In the genomic region with DNA sequence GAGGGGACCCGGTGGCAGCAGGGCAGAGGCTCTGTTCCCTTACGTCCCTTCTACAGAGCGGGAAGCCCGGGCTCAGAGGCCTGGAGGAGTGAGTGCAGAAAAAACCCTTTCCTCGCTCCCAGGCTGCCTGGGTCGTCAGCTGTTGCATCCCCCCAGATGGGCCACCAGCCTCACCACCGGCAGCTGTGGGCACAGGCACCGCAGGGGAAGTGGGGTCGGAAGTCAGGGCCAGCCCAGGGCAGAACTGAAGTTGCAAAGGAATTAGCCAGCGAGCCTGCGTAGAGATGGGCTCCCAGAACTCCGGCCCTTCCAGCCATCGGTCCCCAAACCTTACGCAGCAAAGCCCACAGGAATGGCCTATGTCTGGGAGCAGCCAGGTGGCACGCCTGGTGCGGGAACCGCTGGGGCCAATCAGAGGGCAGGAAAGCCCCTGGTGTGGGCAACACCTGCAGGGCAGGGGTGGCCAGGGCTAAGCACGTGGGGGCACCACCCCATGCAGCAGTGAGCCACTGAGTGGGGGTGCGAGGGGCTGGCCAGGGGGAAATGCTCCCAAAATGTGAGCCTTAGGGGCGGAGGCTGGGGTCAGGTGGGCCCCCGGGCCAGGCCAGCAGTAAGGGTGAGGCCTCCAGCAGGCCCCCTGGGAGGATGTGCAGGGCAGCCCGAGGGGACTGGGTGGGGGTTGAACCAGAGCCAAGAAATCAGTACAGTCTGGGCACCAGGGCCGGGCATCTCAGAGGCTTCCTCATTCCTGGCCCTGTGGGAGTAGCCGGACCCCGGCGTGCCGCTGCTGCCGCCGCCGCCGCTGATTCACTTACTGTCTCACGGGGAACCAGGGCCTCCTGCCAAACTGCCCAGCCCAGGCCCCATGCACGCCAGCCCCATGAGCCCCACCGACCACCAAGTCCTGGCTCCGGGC, we compare ENCODE assay signal across 20 cellular contexts. TPM values are rescaled to one million over a fixed set of nuclear protein-coding genes. Genes with fewer than 3 reads are reported as not detected.
DNase-seq lines count a peak whose midpoint lies in the region; ATAC-seq and TF ChIP-seq lines count a peak whose summit lies in the region.
"Had no signal": no experiment of that assay in that cellular context is flagged by ENCODE, and none has a peak within 500 bp of the region (broad histone marks: within the 10 kb centered on the region; RNA-seq: fewer than 3 reads in every experiment).

No MANE protein-coding gene starts in this region.

- H3K79me1 ChIP-seq in neuronal stem cell (ENCODE audit: low read depth, low read length) = no peaks in the 10 kb centered on the region

- ATAC-seq in HG02970 (IDR thresholded peaks at IDR 0.05; ENCODE audit: low FRiP score, unreplicated experiment) (no peak), HG03571 (IDR thresholded peaks at IDR 0.05; ENCODE audit: unreplicated experiment) (no peak)
- ATAC-seq in stimulated activated effector memory CD8-positive, alpha-beta T cell treated with anti-CD3 and anti-CD28 coated beads, Interleukin-12 subunit alpha, Interleukin-12 subunit beta, amount 100 ng/mL, for 72 hours = no peak
- ATAC-seq: GM12878, WTC11 had no signal

- no peaks in the 10 kb centered on the region for H3K9me3 ChIP-seq in breast epithelium
- peaks cover 3 to 6% of the 10 kb centered on the region in 2 donors for H3K9me3 ChIP-seq in neuronal stem cell (replicated peaks in 1 of 2; ENCODE audit: control insufficient read depth in 2 of 2, insufficient read depth in 1 of 2, low read depth in 1 of 2, low read length in 2 of 2)
- H3K9me3 ChIP-seq: right atrium auricular region had no signal

- H3K36me3 ChIP-seq in H7 (replicated peaks; ENCODE audit: control insufficient read depth, insufficient read depth, low read length) (no peaks in the 10 kb centered on the region), breast epithelium (no peaks in the 10 kb centered on the region), neuronal stem cell (replicated peaks in 1 of 2; ENCODE audit: control insufficient read depth in 2 of 2, insufficient read depth in 2 of 2, low read length in 2 of 2) (no peaks in the 10 kb centered on the region)
- H3K36me3 ChIP-seq: right atrium auricular region had no signal

- H3K4me1 ChIP-seq in breast epithelium (peaks cover 0 to 5% of the 10 kb centered on the region in 2 donors), neuronal stem cell (ENCODE audit: control insufficient read depth in 2 of 2, insufficient read depth in 1 of 2, low read depth in 1 of 2, low read length in 2 of 2) (no peaks in the 10 kb centered on the region)
- H3K4me1 ChIP-seq: right atrium auricular region had no signal

- no peak overlapping the region for H3K4ac ChIP-seq in neuronal stem cell (ENCODE audit: low read length)

- H4K8ac ChIP-seq in neuronal stem cell (ENCODE audit: low read depth, low read length) = peak overlapping the region; percentile 19

- H3K14ac ChIP-seq in neuronal stem cell (ENCODE audit: low read length) = peak overlapping the region; percentile 58

- no peak overlapping the region for H3K27ac Mint-ChIP-seq in stimulated activated effector memory CD8-positive, alpha-beta T cell treated with anti-CD3 and anti-CD28 coated beads, Interleukin-12 subunit alpha, Interleukin-12 subunit beta, amount 100 ng/mL, for 72 hours
- H3K27ac Mint-ChIP-seq: activated naive CD8-positive, alpha-beta T cell; dendritic cell treated with granulocyte-macrophage colony-stimulating factor and Interleukin-4, amounts not matched to agents 40 ng/mL and 50 ng/mL, for 4 days; stimulated activated naive CD8-positive, alpha-beta T cell treated with anti-CD3 and anti-CD28 coated beads, Interleukin-15, Interleukin-2, amounts not matched to agents 100 ng/mL and 50 ng/mL, for 24 hours; WTC11 had no signal

- peak overlapping the region; percentile 69 for H3K18ac ChIP-seq in neuronal stem cell (ENCODE audit: low read length)

- H3K23ac ChIP-seq in neuronal stem cell (ENCODE audit: low read depth, low read length, poor library complexity) = no peak overlapping the region

- H4K91ac ChIP-seq in neuronal stem cell (ENCODE audit: low read depth, low read length, poor library complexity) = no peak overlapping the region

- H3K9ac ChIP-seq in neuronal stem cell (ENCODE audit: low read depth, low read length, poor library complexity) = peak overlapping the region; percentile 7

- H3K4me3 ChIP-seq in H7 (ENCODE audit: insufficient read depth, low read depth, low read length) (no peak overlapping the region), breast epithelium (peak overlapping the region in 1 of 3 donors; percentile 17), neuronal stem cell (ENCODE audit: low read length in 2 of 2) (no peak overlapping the region)
- H3K4me3 ChIP-seq: GM12878, right atrium auricular region had no signal

- TF ChIP-seq CTCF in breast epithelium (IDR thresholded peaks at IDR 0.05) = no peak

- WGBS in neuronal stem cell (ENCODE audit: extremely low coverage in 2 of 2, insufficient read length in 2 of 2, insufficient replicate concordance in 1 of 2), 2 donors = no CpG with 5 or more reads among the region's 35 CpGs

- H3K27me3 ChIP-seq in H7 (ENCODE audit: control insufficient read depth, insufficient read depth, low read length) (no peaks in the 10 kb centered on the region), breast epithelium (no peaks in the 10 kb centered on the region), neuronal stem cell (ENCODE audit: control insufficient read depth in 3 of 3, insufficient read depth in 3 of 3, low read depth in 1 of 3, low read length in 3 of 3) (peaks cover 0 to 23% (median 0%) of the 10 kb centered on the region in 3 experiments)
- H3K27me3 ChIP-seq: right atrium auricular region had no signal

- H3K4me1 Mint-ChIP-seq in stimulated activated effector memory CD8-positive, alpha-beta T cell treated with anti-CD3 and anti-CD28 coated beads, Interleukin-12 subunit alpha, Interleukin-12 subunit beta, amount 100 ng/mL, for 72 hours = peaks cover 9% of the 10 kb centered on the region
- H3K4me1 Mint-ChIP-seq: WTC11 had no signal

- H3K4me2 ChIP-seq in neuronal stem cell (ENCODE audit: insufficient read depth, low read length, poor library complexity, severe bottlenecking) = no peak overlapping the region

- TF ChIP-seq POLR2A in breast epithelium (IDR thresholded peaks at IDR 0.05) = no peak

- H2AK5ac ChIP-seq in neuronal stem cell (ENCODE audit: low read depth, low read length) = peak overlapping the region; percentile 93

- H3K4me3 Mint-ChIP-seq in stimulated activated effector memory CD8-positive, alpha-beta T cell treated with anti-CD3 and anti-CD28 coated beads, Interleukin-12 subunit alpha, Interleukin-12 subunit beta, amount 100 ng/mL, for 72 hours = no peak overlapping the region
- H3K4me3 Mint-ChIP-seq: activated naive CD8-positive, alpha-beta T cell; dendritic cell treated with granulocyte-macrophage colony-stimulating factor and Interleukin-4, amounts not matched to agents 40 ng/mL and 50 ng/mL, for 4 days; stimulated activated naive CD8-positive, alpha-beta T cell treated with anti-CD3 and anti-CD28 coated beads, Interleukin-15, Interleukin-2, amounts not matched to agents 100 ng/mL and 50 ng/mL, for 24 hours; WTC11 had no signal

- H2AFZ ChIP-seq in neuronal stem cell (ENCODE audit: low read length) = no peak overlapping the region

- peak; percentile 75 for DNase-seq in H7
- peak; percentile 9 for DNase-seq in OCI-M1 (lab: John Stamatoyannopoulos, UW)
- DNase-seq in breast epithelium (ENCODE audit: low spot score in 2 of 2) = peak; percentile 41 to 65
- no peak for DNase-seq in neuronal stem cell (ENCODE audit: low spot score)
- DNase-seq in stimulated activated effector memory CD8-positive, alpha-beta T cell treated with anti-CD3 and anti-CD28 coated beads, Interleukin-12 subunit alpha, Interleukin-12 subunit beta, amount 100 ng/mL, for 72 hours (ENCODE audit: low spot score in 2 of 2) = no peak
- DNase-seq in anterior cingulate cortex (lab: John Stamatoyannopoulos, UW) = no peak
- DNase-seq: activated CD8-positive, alpha-beta memory T cell treated with anti-CD3 and anti-CD28 coated beads, Interleukin-2, amount 50 U/mL, for 4 hours; DMS79 treated with DMSO at 0.1 percent for 48 hours; NCI-H1105; Right ventricle myocardium superior; stimulated activated CD4-positive, alpha-beta T cell treated with anti-CD3 and anti-CD28 coated beads, Interleukin-4, amount 100 ng/mL, for 24 hours had no signal

- no peaks in the 10 kb centered on the region for H3K36me3 Mint-ChIP-seq in stimulated activated effector memory CD8-positive, alpha-beta T cell treated with anti-CD3 and anti-CD28 coated beads, Interleukin-12 subunit alpha, Interleukin-12 subunit beta, amount 100 ng/mL, for 72 hours
- H3K36me3 Mint-ChIP-seq: WTC11 had no signal

- peak overlapping the region; percentile 49 for H2BK120ac ChIP-seq in neuronal stem cell (ENCODE audit: low read depth, low read length)

- H3K27ac ChIP-seq in breast epithelium = peak overlapping the region; percentile 16 to 76
- no peak overlapping the region for H3K27ac ChIP-seq in neuronal stem cell (replicated peaks; ENCODE audit: low read length)
- H3K27ac ChIP-seq: right atrium auricular region had no signal

- peak overlapping the region; percentile 71 for H2BK5ac ChIP-seq in neuronal stem cell (ENCODE audit: low read length)

- H2BK15ac ChIP-seq in neuronal stem cell (ENCODE audit: low read length) = peak overlapping the region; percentile 97

- H3K9me3 Mint-ChIP-seq in stimulated activated effector memory CD8-positive, alpha-beta T cell treated with anti-CD3 and anti-CD28 coated beads, Interleukin-12 subunit alpha, Interleukin-12 subunit beta, amount 100 ng/mL, for 72 hours = peaks cover 5% of the 10 kb centered on the region

- intact Hi-C loops in breast epithelium (cut with DNase I; ENCODE audit: low total_unique reads) = no loop called here

- peak overlapping the region; percentile 75 for H2BK12ac ChIP-seq in neuronal stem cell (ENCODE audit: low read length)

RNA-seq across cellular contexts. Expression of gene WNT7B, which starts 58.2 kb away (rescaled TPM):
- 0.10 TPM in 1 of 2 replicates, not detected in the other for total RNA-seq in H7 (2014; rRNA removed; shearing (Covaris generic))
- total RNA-seq in breast epithelium = 1 to 10 TPM in 2 of 3 donors, not detected in 1; 2.2 to 2.9 TPM
- 8.6 TPM for polyA plus RNA-seq in neuronal stem cell (2013, experiment 1 of 2)
- 8.5 TPM for polyA plus RNA-seq in neuronal stem cell (2013, experiment 2 of 2)
- total RNA-seq: GM12878, NCI-H460, Right ventricle myocardium superior had no signal

Comparison
In these comparisons a context has a peak if more than half of its experiments do, and no peak if none do; other contexts are left out.
1. DNase-seq: peak in H7 (single experiment), OCI-M1 (single experiment) and breast epithelium (2 of 2); none in neuronal stem cell (single experiment), stimulated activated effector memory CD8-positive, alpha-beta T cell treated with anti-CD3 and anti-CD28 coated beads, Interleukin-12 subunit alpha, Interleukin-12 subunit beta, amount 100 ng/mL, for 72 hours (0 of 2) and anterior cingulate cortex (0 of 58).